ENCODE assay signal across 1 cellular context in genomic region chr22:22395230-22395629, GRCh38.
TF ChIP-seq lines count a peak whose summit lies in the region.

No MANE protein-coding gene starts in this region.

TF ChIP-seq in K562, 482 proteins besides CTCF, POLR2A, EP300 and RAD21 (continued from another document and continues in another):
- TF ChIP-seq, protein P1, sequence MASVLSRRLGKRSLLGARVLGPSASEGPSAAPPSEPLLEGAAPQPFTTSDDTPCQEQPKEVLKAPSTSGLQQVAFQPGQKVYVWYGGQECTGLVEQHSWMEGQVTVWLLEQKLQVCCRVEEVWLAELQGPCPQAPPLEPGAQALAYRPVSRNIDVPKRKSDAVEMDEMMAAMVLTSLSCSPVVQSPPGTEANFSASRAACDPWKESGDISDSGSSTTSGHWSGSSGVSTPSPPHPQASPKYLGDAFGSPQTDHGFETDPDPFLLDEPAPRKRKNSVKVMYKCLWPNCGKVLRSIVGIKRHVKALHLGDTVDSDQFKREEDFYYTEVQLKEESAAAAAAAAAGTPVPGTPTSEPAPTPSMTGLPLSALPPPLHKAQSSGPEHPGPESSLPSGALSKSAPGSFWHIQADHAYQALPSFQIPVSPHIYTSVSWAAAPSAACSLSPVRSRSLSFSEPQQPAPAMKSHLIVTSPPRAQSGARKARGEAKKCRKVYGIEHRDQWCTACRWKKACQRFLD (CRISPR knock-in tag; IDR thresholded peaks at IDR 0.05), result no peak
- TF ChIP-seq, protein P2, sequence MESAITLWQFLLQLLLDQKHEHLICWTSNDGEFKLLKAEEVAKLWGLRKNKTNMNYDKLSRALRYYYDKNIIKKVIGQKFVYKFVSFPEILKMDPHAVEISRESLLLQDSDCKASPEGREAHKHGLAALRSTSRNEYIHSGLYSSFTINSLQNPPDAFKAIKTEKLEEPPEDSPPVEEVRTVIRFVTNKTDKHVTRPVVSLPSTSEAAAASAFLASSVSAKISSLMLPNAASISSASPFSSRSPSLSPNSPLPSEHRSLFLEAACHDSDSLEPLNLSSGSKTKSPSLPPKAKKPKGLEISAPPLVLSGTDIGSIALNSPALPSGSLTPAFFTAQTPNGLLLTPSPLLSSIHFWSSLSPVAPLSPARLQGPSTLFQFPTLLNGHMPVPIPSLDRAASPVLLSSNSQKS (CRISPR knock-in tag; IDR thresholded peaks at IDR 0.05), result no peak
- TF ChIP-seq RFX5 (IDR thresholded peaks at IDR 0.05; ENCODE audit: low read depth, low read length) (no peak), ETS1 (conservative IDR thresholded peaks at IDR 0.05; ENCODE audit: control insufficient read depth, low read depth, low read length) (0 out of 2 replicates have a peak, but pooled peaks have one; percentile 27), ZBED1 (IDR thresholded peaks at IDR 0.05) (no peak), PCBP1 (IDR thresholded peaks at IDR 0.05; ENCODE audit: low read depth, low read length, poor library complexity, severe bottlenecking) (no peak), ELF2 (CRISPR knock-in tag; IDR thresholded peaks at IDR 0.05) (no peak), ARID3B (CRISPR knock-in tag; IDR thresholded peaks at IDR 0.05; ENCODE audit: borderline replicate concordance) (no peak), BACH1 (tag; IDR thresholded peaks at IDR 0.05) (no peak), JUN (IDR thresholded peaks at IDR 0.05; ENCODE audit: borderline replicate concordance, low read depth, low read length) (0 out of 2 replicates have a peak, but pooled peaks have one; percentile 14), JUN (CRISPR knock-in tag; IDR thresholded peaks at IDR 0.05; ENCODE audit: borderline replicate concordance) (no peak), TARDBP (IDR thresholded peaks at IDR 0.05) (no peak), THRAP3 (IDR thresholded peaks at IDR 0.05; ENCODE audit: borderline replicate concordance) (no peak), ZSCAN32 (CRISPR knock-in tag; IDR thresholded peaks at IDR 0.05) (no peak), HNRNPLL (IDR thresholded peaks at IDR 0.05; ENCODE audit: low read depth, low read length, poor library complexity, severe bottlenecking) (peak; percentile 10), ZNF511 (CRISPR knock-in tag; IDR thresholded peaks at IDR 0.05) (no peak), TSC22D4 (tag; IDR thresholded peaks at IDR 0.05) (no peak), ZNF830 (CRISPR knock-in tag; IDR thresholded peaks at IDR 0.05) (no peak), HMG20A (CRISPR knock-in tag; conservative IDR thresholded peaks at IDR 0.05) (no peak), CBFA2T2 (conservative IDR thresholded peaks at IDR 0.05) (no peak), NR2C2 (CRISPR knock-in tag; IDR thresholded peaks at IDR 0.05) (no peak), NR2C2 (tag; IDR thresholded peaks at IDR 0.05) (no peak), EP400 (IDR thresholded peaks at IDR 0.05) (no peak), BHLHE40 (IDR thresholded peaks at IDR 0.05; ENCODE audit: low read length) (0 out of 2 replicates have a peak, but pooled peaks have one; percentile 21), KLF6 (CRISPR knock-in tag; IDR thresholded peaks at IDR 0.05; ENCODE audit: borderline replicate concordance) (no peak), MYNN (IDR thresholded peaks at IDR 0.05) (no peak), MYNN (CRISPR knock-in tag; IDR thresholded peaks at IDR 0.05) (no peak), MBD2 (IDR thresholded peaks at IDR 0.05; ENCODE audit: borderline replicate concordance, low read depth) (no peak), KLF16 (IDR thresholded peaks at IDR 0.05) (no peak), SMAD2 (IDR thresholded peaks at IDR 0.05; ENCODE audit: low read depth, low read length) (no peak), CTCFL (IDR thresholded peaks at IDR 0.05; ENCODE audit: borderline replicate concordance, insufficient read depth, low read depth, low read length, poor library complexity, severe bottlenecking) (no peak), HDAC3 (IDR thresholded peaks at IDR 0.05; ENCODE audit: borderline replicate concordance, partially characterized antibody) (no peak), ATF6 (CRISPR knock-in tag; IDR thresholded peaks at IDR 0.05) (no peak), E2F8 (IDR thresholded peaks at IDR 0.05; ENCODE audit: low read depth, partially characterized antibody) (no peak), CBX1 (IDR thresholded peaks at IDR 0.05; ENCODE audit: low read depth) (no peak), MBD1 (CRISPR knock-in tag; IDR thresholded peaks at IDR 0.05) (no peak), CHD4 (IDR thresholded peaks at IDR 0.05; ENCODE audit: insufficient read depth, insufficient replicate concordance, low read depth, low read length, poor library complexity, severe bottlenecking) (no peak), TCF7L2 (IDR thresholded peaks at IDR 0.05; ENCODE audit: low read depth, low read length) (no peak), ARHGAP35 (IDR thresholded peaks at IDR 0.05; ENCODE audit: partially characterized antibody) (no peak), OTX1 (CRISPR knock-in tag; IDR thresholded peaks at IDR 0.05) (no peak), ZNF140 (CRISPR knock-in tag; IDR thresholded peaks at IDR 0.05) (no peak)
- TF ChIP-seq, protein P3, sequence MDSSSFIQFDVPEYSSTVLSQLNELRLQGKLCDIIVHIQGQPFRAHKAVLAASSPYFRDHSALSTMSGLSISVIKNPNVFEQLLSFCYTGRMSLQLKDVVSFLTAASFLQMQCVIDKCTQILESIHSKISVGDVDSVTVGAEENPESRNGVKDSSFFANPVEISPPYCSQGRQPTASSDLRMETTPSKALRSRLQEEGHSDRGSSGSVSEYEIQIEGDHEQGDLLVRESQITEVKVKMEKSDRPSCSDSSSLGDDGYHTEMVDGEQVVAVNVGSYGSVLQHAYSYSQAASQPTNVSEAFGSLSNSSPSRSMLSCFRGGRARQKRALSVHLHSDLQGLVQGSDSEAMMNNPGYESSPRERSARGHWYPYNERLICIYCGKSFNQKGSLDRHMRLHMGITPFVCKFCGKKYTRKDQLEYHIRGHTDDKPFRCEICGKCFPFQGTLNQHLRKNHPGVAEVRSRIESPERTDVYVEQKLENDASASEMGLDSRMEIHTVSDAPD (CRISPR knock-in tag; IDR thresholded peaks at IDR 0.05), result no peak
- TF ChIP-seq, protein P4, sequence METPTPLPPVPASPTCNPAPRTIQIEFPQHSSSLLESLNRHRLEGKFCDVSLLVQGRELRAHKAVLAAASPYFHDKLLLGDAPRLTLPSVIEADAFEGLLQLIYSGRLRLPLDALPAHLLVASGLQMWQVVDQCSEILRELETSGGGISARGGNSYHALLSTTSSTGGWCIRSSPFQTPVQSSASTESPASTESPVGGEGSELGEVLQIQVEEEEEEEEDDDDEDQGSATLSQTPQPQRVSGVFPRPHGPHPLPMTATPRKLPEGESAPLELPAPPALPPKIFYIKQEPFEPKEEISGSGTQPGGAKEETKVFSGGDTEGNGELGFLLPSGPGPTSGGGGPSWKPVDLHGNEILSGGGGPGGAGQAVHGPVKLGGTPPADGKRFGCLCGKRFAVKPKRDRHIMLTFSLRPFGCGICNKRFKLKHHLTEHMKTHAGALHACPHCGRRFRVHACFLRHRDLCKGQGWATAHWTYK (CRISPR knock-in tag; IDR thresholded peaks at IDR 0.05), result no peak
- TF ChIP-seq, protein P5, sequence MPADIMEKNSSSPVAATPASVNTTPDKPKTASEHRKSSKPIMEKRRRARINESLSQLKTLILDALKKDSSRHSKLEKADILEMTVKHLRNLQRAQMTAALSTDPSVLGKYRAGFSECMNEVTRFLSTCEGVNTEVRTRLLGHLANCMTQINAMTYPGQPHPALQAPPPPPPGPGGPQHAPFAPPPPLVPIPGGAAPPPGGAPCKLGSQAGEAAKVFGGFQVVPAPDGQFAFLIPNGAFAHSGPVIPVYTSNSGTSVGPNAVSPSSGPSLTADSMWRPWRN (IDR thresholded peaks at IDR 0.05; ENCODE audit: low read depth), result no peak
